In genomic region chrX:151155234-151155633, GRCh38 we compare ENCODE assay signal across 34 cellular contexts. TPM values are rescaled to one million over a fixed set of nuclear protein-coding genes. Genes with fewer than 3 reads are reported as not detected.
"Had no signal": no experiment of that assay in that cellular context is flagged by ENCODE, and none has a peak within 500 bp of the region (broad histone marks: within the 10 kb centered on the region; RNA-seq: fewer than 3 reads in every experiment).

No MANE protein-coding gene starts in this region.

- DNase-seq: naive thymus-derived CD8-positive, alpha-beta T cell; nephron progenitor cell; nucleus accumbens; pancreas; retina; spleen; stimulated activated CD4-positive, alpha-beta T cell treated with anti-CD3 and anti-CD28 coated beads, Interleukin-12 subunit alpha, Interleukin-12 subunit beta, amount 100 ng/mL, for 4 hours; stimulated activated CD4-positive, alpha-beta T cell treated with anti-CD3 and anti-CD28 coated beads, Interleukin-1b, Interleukin-23, amount 100 ng/mL, for 48 hours; stimulated activated CD4-positive, alpha-beta T cell treated with anti-CD3 and anti-CD28 coated beads, Interleukin-4, amount 100 ng/mL, for 24 hours; stimulated activated naive B cell treated with anti-CD40 and anti-IgM and Interleukin-4, amounts not matched to agents 10 μg/mL and 1 μg/mL and 100 μg/mL, for 72 hours; stimulated activated naive CD4-positive, alpha-beta T cell treated with Interleukin-2 at 50 U/mL for 16 hours; stomach; thyroid gland; trophoblast cell; upper lobe of left lung had no signal

- H3K4me3 ChIP-seq: pancreas, prostate gland, right atrium auricular region, skin epidermis, smooth muscle cell, spleen, stomach, thoracic aorta, thyroid gland, tibial nerve, upper lobe of left lung, vagina had no signal

- FAIRE-seq: pancreas, urothelium cell line had no signal

- H3K9me3 ChIP-seq: neutrophil, pancreas, prostate gland, thoracic aorta, thyroid gland, tibial nerve, upper lobe of left lung, vagina had no signal

- H3K4me2 ChIP-seq: smooth muscle cell had no signal

- ATAC-seq: naive thymus-derived CD8-positive, alpha-beta T cell; natural killer cell treated with Interleukin-12 subunit alpha and Interleukin-12 subunit beta and Interleukin-15 and Interleukin-18, amount 100 ng/mL, for 72 hours; pancreas; sciatic nerve; stimulated activated effector memory CD8-positive, alpha-beta T cell treated with anti-CD3 and anti-CD28 coated beads, Interleukin-12 subunit alpha, Interleukin-12 subunit beta, amount 100 ng/mL, for 72 hours; stimulated activated naive B cell treated with anti-CD40 and anti-IgM and Interleukin-4, amounts not matched to agents 10 μg/mL and 1 μg/mL and 100 μg/mL, for 72 hours had no signal

- H3K27ac ChIP-seq: neutrophil, pancreas, prostate gland, right atrium auricular region, skin epidermis, spleen, stomach, thoracic aorta, thyroid gland, tibial nerve, upper lobe of left lung, vagina had no signal

- H3K4me1 ChIP-seq: pancreas, prostate gland, right atrium auricular region, spleen, stomach, thyroid gland, tibial nerve, upper lobe of left lung, vagina had no signal

- H3K36me3 ChIP-seq: neutrophil, pancreas, prostate gland, right atrium auricular region, spleen, stomach, thoracic aorta, thyroid gland, tibial nerve, upper lobe of left lung, vagina had no signal

- H3K27me3 ChIP-seq: neutrophil, thyroid gland, tibial nerve, upper lobe of left lung, vagina had no signal

RNA-seq across cellular contexts. Expression of gene GPR50, which starts 21.1 kb away (rescaled TPM):
- total RNA-seq: naive thymus-derived CD8-positive, alpha-beta T cell; natural killer cell treated with Interleukin-12 subunit alpha and Interleukin-12 subunit beta and Interleukin-15 and Interleukin-18, amount 100 ng/mL, for 72 hours; omental fat pad; osteocyte; pancreas; posterior vena cava; prostate gland; pulmonary artery endothelial cell; right atrium auricular region; sciatic nerve; spleen; stomach; subcutaneous adipose tissue; temporal lobe; thoracic aorta; thyroid gland; tibial nerve; upper lobe of left lung; ureter; vagina had no signal
- polyA plus RNA-seq: naive thymus-derived CD8-positive, alpha-beta T cell; pancreas; spleen; stomach had no signal
